1 cellular context compared by ENCODE assay signal in genomic region chr6:41427642-41428401, GRCh38.
TF ChIP-seq lines count a peak whose summit lies in the region.

No MANE protein-coding gene starts in this region.

TF ChIP-seq in HepG2, 621 proteins besides CTCF, POLR2A, EP300 and RAD21 (continued from another document and continues in another):
- TF ChIP-seq MED1 (CRISPR knock-in tag; IDR thresholded peaks at IDR 0.05) (no peak), PTBP1 (IDR thresholded peaks at IDR 0.05; ENCODE audit: low read depth, low read length, poor library complexity, severe bottlenecking) (no peak), ZNF33A (CRISPR knock-in tag; IDR thresholded peaks at IDR 0.05; ENCODE audit: borderline replicate concordance) (no peak), TMF1 (CRISPR knock-in tag; IDR thresholded peaks at IDR 0.05; ENCODE audit: low read depth) (peak; percentile 51; the same call in 1 of the 2 replicates), FUBP1 (CRISPR knock-in tag; IDR thresholded peaks at IDR 0.05; ENCODE audit: borderline replicate concordance) (no peak), HMG20B (CRISPR knock-in tag; conservative IDR thresholded peaks at IDR 0.05) (peak; percentile 51; the same call in 1 of the 2 replicates), SP5 (CRISPR knock-in tag; IDR thresholded peaks at IDR 0.05; ENCODE audit: borderline replicate concordance, low read depth) (peak; percentile 92), POLR2AphosphoS5 (IDR thresholded peaks at IDR 0.05; ENCODE audit: low read depth, low read length) (no peak), ZBTB10 (CRISPR knock-in tag; IDR thresholded peaks at IDR 0.05; ENCODE audit: borderline replicate concordance) (peak; percentile 23; the same call in 1 of the 2 replicates), ZNF281 (CRISPR knock-in tag; IDR thresholded peaks at IDR 0.05; ENCODE audit: borderline replicate concordance) (peak; percentile 91), ZNF484 (CRISPR knock-in tag; IDR thresholded peaks at IDR 0.05; ENCODE audit: borderline replicate concordance, low read depth) (no peak), CREBL2 (CRISPR knock-in tag; IDR thresholded peaks at IDR 0.05; ENCODE audit: borderline replicate concordance) (no peak), RXRA (CRISPR knock-in tag; IDR thresholded peaks at IDR 0.05) (peak; percentile 30; the same call in 1 of the 2 replicates), SOX5 (CRISPR knock-in tag; IDR thresholded peaks at IDR 0.05; ENCODE audit: borderline replicate concordance) (peak; percentile 57; the same call in 1 of the 2 replicates), NR2F1 (CRISPR knock-in tag; IDR thresholded peaks at IDR 0.05) (no peak), RELA (CRISPR knock-in tag; IDR thresholded peaks at IDR 0.05) (peak; percentile 78; the same call in 1 of the 2 replicates), HNRNPLL (IDR thresholded peaks at IDR 0.05; ENCODE audit: low read depth, low read length, poor library complexity, severe bottlenecking) (peak; percentile 84), ETV6 (CRISPR knock-in tag; conservative IDR thresholded peaks at IDR 0.05) (no peak), RARA (CRISPR knock-in tag; IDR thresholded peaks at IDR 0.05) (no peak), ZNF274 (CRISPR knock-in tag; IDR thresholded peaks at IDR 0.05) (0 out of 2 replicates have a peak, but pooled peaks have one; percentile 52), SP1 (IDR thresholded peaks at IDR 0.05) (no peak), SP1 (CRISPR knock-in tag; IDR thresholded peaks at IDR 0.05) (peak; percentile 10; the same call in 1 of the 2 replicates), ATF3 (CRISPR knock-in tag; IDR thresholded peaks at IDR 0.05) (peak; percentile 21; the same call in 1 of the 2 replicates), ZNF790 (CRISPR knock-in tag; IDR thresholded peaks at IDR 0.05; ENCODE audit: borderline replicate concordance) (peak; percentile 29; the same call in 1 of the 2 replicates), ZNF879 (CRISPR knock-in tag; IDR thresholded peaks at IDR 0.05) (no peak), ZBTB2 (CRISPR knock-in tag; IDR thresholded peaks at IDR 0.05; ENCODE audit: low read depth) (no peak), ZNF556 (CRISPR knock-in tag; IDR thresholded peaks at IDR 0.05; ENCODE audit: borderline replicate concordance) (peak; percentile 34; the same call in 1 of the 2 replicates), HOXA9 (CRISPR knock-in tag; IDR thresholded peaks at IDR 0.05; ENCODE audit: borderline replicate concordance) (no peak), KDM3A (CRISPR knock-in tag; IDR thresholded peaks at IDR 0.05; ENCODE audit: low read depth) (peak; percentile 60; the same call in 1 of the 2 replicates), ZNF674 (CRISPR knock-in tag; IDR thresholded peaks at IDR 0.05; ENCODE audit: low read depth) (peak; percentile 80; the same call in 1 of the 2 replicates), ZNF580 (CRISPR knock-in tag; IDR thresholded peaks at IDR 0.05; ENCODE audit: borderline replicate concordance, low read depth) (peak; percentile 50; the same call in 1 of the 2 replicates), ZXDC (CRISPR knock-in tag; IDR thresholded peaks at IDR 0.05) (0 out of 2 replicates have a peak, but pooled peaks have one; percentile 34), IKZF5 (CRISPR knock-in tag; IDR thresholded peaks at IDR 0.05) (0 out of 2 replicates have a peak, but pooled peaks have one; percentile 19), ZNF644 (CRISPR knock-in tag; IDR thresholded peaks at IDR 0.05; ENCODE audit: low read depth) (no peak), ZNF784 (CRISPR knock-in tag; IDR thresholded peaks at IDR 0.05; ENCODE audit: borderline replicate concordance) (0 out of 2 replicates have a peak, but pooled peaks have one; percentile 33), SOX13 (IDR thresholded peaks at IDR 0.05) (no peak), SOX13 (CRISPR knock-in tag; conservative IDR thresholded peaks at IDR 0.05 in 1 of 2, IDR thresholded peaks at IDR 0.05 in 1 of 2) (peak in 1 of 2 experiments; percentile 87; a peak in 2 of 4 replicates), MXD4 (CRISPR knock-in tag; IDR thresholded peaks at IDR 0.05) (no peak; the same call in 1 of the 2 replicates), ZNF501 (CRISPR knock-in tag; IDR thresholded peaks at IDR 0.05) (no peak), ZNF777 (CRISPR knock-in tag; IDR thresholded peaks at IDR 0.05) (peak; percentile 88), ZNF101 (CRISPR knock-in tag; IDR thresholded peaks at IDR 0.05; ENCODE audit: borderline replicate concordance, low read depth) (no peak), KLF12 (CRISPR knock-in tag; IDR thresholded peaks at IDR 0.05; ENCODE audit: borderline replicate concordance) (peak; percentile 51; the same call in 1 of the 2 replicates), ISX (CRISPR knock-in tag; conservative IDR thresholded peaks at IDR 0.05) (no peak), TFDP1 (CRISPR knock-in tag; IDR thresholded peaks at IDR 0.05; ENCODE audit: borderline replicate concordance) (no peak; the same call in 1 of the 2 replicates)
